In the genomic region with DNA sequence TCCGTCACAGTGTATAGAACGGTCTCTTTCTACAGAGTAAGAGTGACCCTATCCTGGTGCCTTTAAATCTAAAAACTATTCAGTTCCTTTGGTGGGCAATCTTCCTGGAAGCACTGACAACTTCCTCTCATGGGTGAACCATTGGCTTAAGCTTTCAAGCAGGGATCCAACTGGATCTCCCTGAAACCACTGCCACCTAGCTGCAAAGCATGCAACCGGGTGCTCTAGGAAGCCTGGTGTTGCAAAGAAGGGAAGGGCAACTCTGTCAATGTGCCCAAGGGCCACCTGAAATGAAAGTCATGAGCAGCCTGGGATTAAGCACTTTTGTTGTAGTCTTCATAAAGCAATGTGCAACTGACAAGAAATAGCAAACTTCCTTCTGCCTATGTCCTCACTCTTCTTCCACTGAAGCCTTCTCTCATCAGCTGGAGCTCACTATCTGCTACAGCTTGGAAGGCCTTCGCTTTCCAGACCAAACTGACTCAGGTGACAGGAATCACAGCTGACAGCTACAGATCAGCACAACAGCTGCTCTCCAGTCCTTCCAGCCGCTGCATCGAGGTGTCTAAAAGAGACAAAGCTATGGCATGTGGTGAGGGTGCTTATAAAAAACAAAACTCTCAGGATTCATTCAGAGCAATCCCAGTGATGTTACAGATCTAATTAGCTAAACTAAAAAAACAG, we compare ENCODE assay signal across 9 cellular contexts. TPM values are rescaled to one million over a fixed set of nuclear protein-coding genes. Genes with fewer than 3 reads are reported as not detected.
DNase-seq lines count a peak whose midpoint lies in the region; ATAC-seq, FAIRE-seq and TF ChIP-seq lines count a peak whose summit lies in the region.
"Had no signal": no experiment of that assay in that cellular context is flagged by ENCODE, and none has a peak within 500 bp of the region (broad histone marks: within the 10 kb centered on the region; RNA-seq: fewer than 3 reads in every experiment).

No MANE protein-coding gene starts in this region.

- H2AFZ ChIP-seq in GM12878 (ENCODE audit: control insufficient read depth, low read depth, low read length) = no peak overlapping the region

- POLR2A ChIA-PET in HEK293 (lab: Yijun Ruan, JAX) = interaction anchor here (1.0 kb wide), 1 partner anchor 12 kb away, joined by 3 read pairs; no protein-coding TSS in a partner anchor
- POLR2A ChIA-PET in GM12878 (lab: Charles Lee) = no interaction called here

- CTCF ChIA-PET in HEK293 (lab: Yijun Ruan, JAX) (interaction anchor here (0.5 to 1.0 kb wide), 3 partner anchors 16 to 209 kb away, joined by 3 read pairs; partner anchors contain the start of gene NAA15), GM12878 (lab: Yijun Ruan, JAX) (interaction anchor here (0.6 to 2.2 kb wide), 17 partner anchors 9 to 479 kb away, joined by 3 to 8 read pairs (median 3); no protein-coding TSS in a partner anchor)

- H3K27ac ChIP-seq in HEK293 (ENCODE audit: extremely low read depth, low read depth, low read length) (no peak overlapping the region), GM12878 (ENCODE audit: control insufficient read depth, insufficient read depth) (no peak overlapping the region)
- H3K27ac ChIP-seq: SK-N-MC had no signal

- no peak overlapping the region for H3K4me3 ChIP-seq in AG09309 (ENCODE audit: control insufficient read depth, low read depth, low read length)
- H3K4me3 ChIP-seq in HEK293 (ENCODE audit: low read depth, low read length) = no peak overlapping the region
- H3K4me3 ChIP-seq in GM12878 = no peak overlapping the region
- H3K4me3 ChIP-seq: SK-N-MC had no signal

- TF ChIP-seq POLR2A in GM12878 (IDR thresholded peaks at IDR 0.05; ENCODE audit: low read depth, low read length) = no peak

- SMC1A ChIA-PET in GM12878 (lab: Charles Lee; ENCODE audit: uncharacterized antibody, unreplicated experiment) = interaction anchor here (0.7 to 1.0 kb wide), 4 partner anchors 21 to 476 kb away, joined by 3 to 4 read pairs (median 3); no protein-coding TSS in a partner anchor

- intact Hi-C loops in GM12878 (cut with micrococcal nuclease; ENCODE audit: unreplicated experiment) = no loop called here

- H3K27me3 ChIP-seq in GM12878 (replicated peaks in 1 of 2; ENCODE audit: control insufficient read depth in 2 of 2, insufficient read depth in 2 of 2, low read length in 1 of 2) = no peaks in the 10 kb centered on the region

- no peaks in the 10 kb centered on the region for H3K4me1 ChIP-seq in HEK293 (ENCODE audit: control insufficient read depth, insufficient read depth, low read length)
- no peaks in the 10 kb centered on the region for H3K4me1 ChIP-seq in GM12878 (ENCODE audit: control insufficient read depth, insufficient read depth, low read length)

- H3K9me3 ChIP-seq in HEK293 (ENCODE audit: control insufficient read depth, insufficient read depth, low read depth, low read length) (no peaks in the 10 kb centered on the region), GM12878 (replicated peaks; ENCODE audit: control insufficient read depth, insufficient read depth, low read length) (no peaks in the 10 kb centered on the region)

- no peaks in the 10 kb centered on the region for H3K79me2 ChIP-seq in GM12878 (ENCODE audit: control insufficient read depth, insufficient read depth, low read length)

- no peak for FAIRE-seq in GM12878 (lab: Jason Lieb, UNC)

- peaks cover 0 to 68% of the 10 kb centered on the region in 2 experiments; a peak in 2 of 3 replicates for H3K36me3 ChIP-seq in HEK293 (ENCODE audit: control insufficient read depth in 2 of 2, insufficient read depth in 1 of 2, low read length in 2 of 2)
- H3K36me3 ChIP-seq in GM12878 (ENCODE audit: control insufficient read depth in 2 of 2, insufficient read depth in 2 of 2, low read length in 1 of 2) = no peaks in the 10 kb centered on the region

- H4K20me1 ChIP-seq in GM12878 (ENCODE audit: control insufficient read depth, insufficient read depth) = no peaks in the 10 kb centered on the region

- no peak overlapping the region for H3K4me2 ChIP-seq in GM12878 (ENCODE audit: control insufficient read depth, insufficient read depth)

- TF ChIP-seq RAD21 in GM12878 (IDR thresholded peaks at IDR 0.05; ENCODE audit: insufficient read depth, low read depth, low read length) = peak; percentile 23; the same call in 1 of the 2 replicates

- RAD21 ChIA-PET in GM12878 (lab: Charles Lee; ENCODE audit: unreplicated experiment) = interaction anchor here (1.6 kb wide), 1 partner anchor 12 kb away, joined by 7 read pairs; no protein-coding TSS in a partner anchor

- H3K9ac ChIP-seq in GM12878 (ENCODE audit: control insufficient read depth, insufficient read depth, low read length) = no peak overlapping the region

- TF ChIP-seq EP300 in GM12878 (IDR thresholded peaks at IDR 0.05; ENCODE audit: borderline replicate concordance in 1 of 2, control insufficient read depth in 1 of 2, low read depth in 2 of 2, low read length in 2 of 2) = no peak

- in situ Hi-C loops in GM12878 (cut with MboI) = no loop called here

- BruUV-seq in GM12878 (replicated peaks; lab: Mats Ljungman, UMichigan) = no TSS peak

- 59% methylated on average over 6 of the region's 6 CpGs for WGBS in GM12878 (ENCODE audit: insufficient coverage, insufficient replicate concordance, low lambda C conversion rate, missing lambda C conversion rate)

- DNase-seq in AG09309 (ENCODE audit: low read depth) = no peak
- DNase-seq in GM12878 (ENCODE audit: low read depth, low spot score) = no peak
- peak; percentile 16 for DNase-seq in iris pigment epithelial cell (ENCODE audit: low read depth)
- DNase-seq in AG08396 (ENCODE audit: low spot score) = no peak
- no peak for DNase-seq in NCI-H146 (lab: John Stamatoyannopoulos, UW)
- no peak for DNase-seq in NCI-H226

- TF ChIP-seq CTCF in AG09309 (IDR thresholded peaks at IDR 0.05; ENCODE audit: control insufficient read depth, insufficient read depth, low read depth, low read length, missing control alignments) = peak; percentile 42
- no peak; the same call in 1 of the 2 replicates for TF ChIP-seq CTCF in HEK293 (tag by site-specific recombination; IDR thresholded peaks at IDR 0.05)
- TF ChIP-seq CTCF in GM12878 (IDR thresholded peaks at IDR 0.05 in 2 of 3, conservative IDR thresholded peaks at IDR 0.05 in 1 of 3; ENCODE audit: control insufficient read depth in 2 of 3, extremely low read depth in 1 of 3, insufficient read depth in 1 of 3, low read depth in 3 of 3, low read length in 3 of 3) = peak; percentile 23 to 52 (median 45); a peak in 4 of 6 replicates

- ATAC-seq in GM12878 (peak; percentile 59), GM21447 (IDR thresholded peaks at IDR 0.05; ENCODE audit: unreplicated experiment) (no peak)

TF ChIP-seq in HEK293, 187 proteins besides CTCF, POLR2A, EP300 and RAD21:
- TF ChIP-seq ZNF654 (tag by site-specific recombination; IDR thresholded peaks at IDR 0.05; ENCODE audit: low read depth) = peak; percentile 15; the same call in 1 of the 2 replicates
- TF ChIP-seq ZNF623 (tag by site-specific recombination; IDR thresholded peaks at IDR 0.05) = no peak
- TF ChIP-seq ZNF561 (tag by site-specific recombination; IDR thresholded peaks at IDR 0.05; ENCODE audit: borderline replicate concordance) = no peak

TF ChIP-seq in GM12878, 131 proteins besides CTCF, POLR2A, EP300 and RAD21 (continues in another document):
- peak; percentile 9; the same call in 1 of the 2 replicates for TF ChIP-seq SMC3 (IDR thresholded peaks at IDR 0.05; ENCODE audit: borderline replicate concordance, low read length)
- no peak for TF ChIP-seq TCF7 (IDR thresholded peaks at IDR 0.05; ENCODE audit: borderline replicate concordance)
- no peak for TF ChIP-seq CHD4 (IDR thresholded peaks at IDR 0.05)
- no peak for TF ChIP-seq BACH1 (IDR thresholded peaks at IDR 0.05; ENCODE audit: borderline replicate concordance)

RNA-seq across cellular contexts. Expression of gene SETD7, which starts 46.1 kb away (rescaled TPM):
- 0.27 and 0.35 TPM in 2 replicates for total RNA-seq in GM12878 (2013; cell fraction: nucleolus; rRNA removed)
- total RNA-seq in GM12878 (2014; rRNA removed) (0.34 and 0.82 TPM in 2 replicates), GM12878 (2014; rRNA removed; fragmentation: Illumina TruSeq; extraction: Trizol) (0.51 and 0.58 TPM in 2 replicates), GM12878 (2021) (0.35 and 0.59 TPM in 2 replicates)
- 0.56 TPM for polyA plus RNA-seq in GM12878 (2011; ENCODE audit: low read depth)
- polyA plus RNA-seq in GM12878 (2011; rRNA removed) (0.05 and 0.09 TPM in 2 replicates), GM12878 (2014; fragmentation: Illumina TruSeq; extraction: Trizol) (0.51 and 0.70 TPM in 2 replicates), GM12878 (2014; fragmentation: Nextera tagmentation; extraction: Ambion mirVana) (under 1 TPM; 0.03 to 0.16 TPM), GM12878 (2014; rRNA removed) (0.36 and 0.57 TPM in 2 replicates), GM12878 (2016; fragmentation: Nextera tagmentation; extraction: Ambion mirVana) (under 1 TPM; 0.67 to 0.82 TPM)
- polyA plus RNA-seq in GM12878 (2011; cell fraction: cytosol; rRNA removed) = 0.01 TPM in 1 of 2 replicates, not detected in the other
- 0.01 TPM in 1 of 2 replicates, not detected in the other for polyA plus RNA-seq in GM12878 (2011; cell fraction: nucleus; rRNA removed)
- polyA plus RNA-seq in GM12878 (2012) = 0.73 and 1.0 TPM in 2 replicates
- polyA minus RNA-seq in GM12878 (2011; rRNA and poly(A)+ RNA removed) = 0.05 TPM in 1 of 2 replicates, not detected in the other
- polyA minus RNA-seq in GM12878 (2011; cell fraction: cytosol; rRNA and poly(A)+ RNA removed) = 0.21 TPM in 1 of 2 replicates, not detected in the other
- polyA minus RNA-seq in GM12878 (2011; cell fraction: nucleus; rRNA and poly(A)+ RNA removed) = 0.86 TPM in 1 of 2 replicates, not detected in the other

RNA-seq across cellular contexts. Expression of gene RAB33B, which starts 55.9 kb away (rescaled TPM):
- 10.5 and 11.6 TPM in 2 replicates for total RNA-seq in GM12878 (2013; cell fraction: nucleolus; rRNA removed)
- total RNA-seq in GM12878 (2014; rRNA removed) (7.8 and 9.0 TPM in 2 replicates), GM12878 (2014; rRNA removed; fragmentation: Illumina TruSeq; extraction: Trizol) (7.5 and 7.8 TPM in 2 replicates), GM12878 (2021) (6.0 and 6.1 TPM in 2 replicates)
- polyA plus RNA-seq in GM12878 (2011; ENCODE audit: low read depth) = 2.8 TPM
- polyA plus RNA-seq in GM12878 (2011; rRNA removed) (8.5 and 12.6 TPM in 2 replicates), GM12878 (2014; fragmentation: Illumina TruSeq; extraction: Trizol) (5.9 and 6.2 TPM in 2 replicates), GM12878 (2014; fragmentation: Nextera tagmentation; extraction: Ambion mirVana) (10 to 100 TPM in 1 of 2 experiments, 1 to 10 TPM in 1; 3.2 to 10.7 TPM), GM12878 (2014; rRNA removed) (4.3 and 5.0 TPM in 2 replicates), GM12878 (2016; fragmentation: Nextera tagmentation; extraction: Ambion mirVana) (1 to 10 TPM; 7.2 to 7.9 TPM)
- 4.9 and 5.7 TPM in 2 replicates for polyA plus RNA-seq in GM12878 (2011; cell fraction: cytosol; rRNA removed)
- polyA plus RNA-seq in GM12878 (2011; cell fraction: nucleus; rRNA removed) = 3.1 and 3.9 TPM in 2 replicates
- 4.5 and 5.2 TPM in 2 replicates for polyA plus RNA-seq in GM12878 (2012)
- polyA minus RNA-seq in GM12878 (2011; rRNA and poly(A)+ RNA removed) = 10.2 and 11.6 TPM in 2 replicates
- polyA minus RNA-seq in GM12878 (2011; cell fraction: cytosol; rRNA and poly(A)+ RNA removed) = 4.9 and 5.7 TPM in 2 replicates
- polyA minus RNA-seq in GM12878 (2011; cell fraction: nucleus; rRNA and poly(A)+ RNA removed) = 3.5 and 5.6 TPM in 2 replicates
